Comparison of ENCODE assay signal across 2 cellular contexts in the genomic region with DNA sequence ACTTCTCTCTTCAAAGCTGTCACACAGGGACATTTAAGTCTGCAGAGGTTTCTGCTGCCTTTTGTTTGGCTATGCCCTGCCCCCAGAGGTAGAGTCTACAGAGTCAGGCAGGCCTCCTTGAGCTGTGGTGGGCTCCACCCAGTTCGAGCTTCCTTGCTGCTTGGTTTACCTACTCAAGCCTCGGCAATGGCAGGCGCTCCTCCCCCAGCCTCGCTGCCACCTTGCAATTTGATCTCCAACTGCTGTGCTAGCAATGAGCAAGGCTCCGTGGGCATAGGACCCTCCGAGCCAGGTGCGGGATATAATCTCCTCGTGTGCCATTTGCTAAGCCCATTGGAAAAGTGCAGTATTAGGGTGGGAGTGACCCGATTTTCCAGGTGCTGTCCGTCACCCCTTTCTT.
DNase-seq lines count a peak whose midpoint lies in the region; TF ChIP-seq lines count a peak whose summit lies in the region.
"Not testable (repeated sequence)": the region's sequence is repeated elsewhere in the genome, so short reads cannot be mapped to it uniquely, and the experiment has no call there.

No MANE protein-coding gene starts in this region.

- H3K27ac ChIP-seq in esophagus muscularis mucosa (replicated peaks in 1 of 4); left ventricle myocardium inferior (replicated peaks): not testable (repeated sequence)

- not testable (repeated sequence) for H3K27me3 ChIP-seq in esophagus muscularis mucosa
- peaks cover 17% of the 10 kb centered on the region for H3K27me3 ChIP-seq in left ventricle myocardium inferior (ENCODE audit: low read depth)

- TF ChIP-seq EP300 in esophagus muscularis mucosa (IDR thresholded peaks at IDR 0.05), result not testable (repeated sequence)

- H3K9me3 ChIP-seq in esophagus muscularis mucosa, result not testable (repeated sequence)
- H3K9me3 ChIP-seq in left ventricle myocardium inferior (replicated peaks), result peaks cover 23% of the 10 kb centered on the region

- H3K4me3 ChIP-seq in esophagus muscularis mucosa, left ventricle myocardium inferior: not testable (repeated sequence)

- intact Hi-C loops in esophagus muscularis mucosa (cut with DNase I); left ventricle myocardium inferior (cut with micrococcal nuclease): not testable (repeated sequence)

- WGBS in esophagus muscularis mucosa, result 97% methylated on average over 5 of the region's 10 CpGs

- peak; percentile 2 for DNase-seq in esophagus muscularis mucosa (ENCODE audit: extremely low spot score)
- DNase-seq in left ventricle myocardium inferior, result peak; percentile 12

- H3K4me1 ChIP-seq in esophagus muscularis mucosa, left ventricle myocardium inferior: not testable (repeated sequence)

- not testable (repeated sequence) for TF ChIP-seq POLR2A in esophagus muscularis mucosa (IDR thresholded peaks at IDR 0.05; ENCODE audit: low read depth)

- H3K36me3 ChIP-seq in esophagus muscularis mucosa, left ventricle myocardium inferior: not testable (repeated sequence)

- TF ChIP-seq CTCF in esophagus muscularis mucosa (IDR thresholded peaks at IDR 0.05); left ventricle myocardium inferior (IDR thresholded peaks at IDR 0.05; ENCODE audit: borderline replicate concordance): not testable (repeated sequence)
